Comparison of ENCODE assay signal across 20 cellular contexts in genomic region chr4:170339522-170339921, GRCh38.
"Had no signal": no experiment of that assay in that cellular context is flagged by ENCODE, and none has a peak within 500 bp of the region (broad histone marks: within the 10 kb centered on the region; RNA-seq: fewer than 3 reads in every experiment).

No MANE protein-coding gene starts in this region.

- H3K27ac ChIP-seq: adrenal gland, cardiac muscle cell, left ventricle myocardium inferior, transverse colon, uterus had no signal

- H3K4me1 Mint-ChIP-seq: nephron progenitor cell had no signal

- H3K4me3 ChIP-seq: adrenal gland, cardiac muscle cell, left ventricle myocardium inferior, transverse colon, uterus had no signal

- H3K4me3 Mint-ChIP-seq: nephron progenitor cell had no signal

- H3K27ac Mint-ChIP-seq: activated naive CD4-positive, alpha-beta T cell treated with anti-CD3 and anti-CD28 coated beads, Interleukin-2, amount 50 U/mL, for 72 hours; nephron progenitor cell had no signal

- H3K36me3 ChIP-seq: adrenal gland, cardiac muscle cell, left ventricle myocardium inferior, transverse colon, uterus had no signal

- H3K4me1 ChIP-seq: adrenal gland, left ventricle myocardium inferior, transverse colon, uterus had no signal

- ATAC-seq: activated naive CD4-positive, alpha-beta T cell treated with anti-CD3 and anti-CD28 coated beads, Interleukin-2, amount 50 U/mL, for 72 hours; stimulated activated naive CD8-positive, alpha-beta T cell treated with anti-CD3 and anti-CD28 coated beads, Interleukin-15, Interleukin-2, amounts not matched to agents 100 U/mL and 50 U/mL, for 24 hours had no signal

- H3K36me3 Mint-ChIP-seq: activated naive CD4-positive, alpha-beta T cell treated with anti-CD3 and anti-CD28 coated beads, Interleukin-2, amount 50 U/mL, for 72 hours had no signal

- DNase-seq: activated CD4-positive, alpha-beta T cell treated with anti-CD3 and anti-CD28 coated beads, Interleukin-2, amount 50 U/mL, for 4 hours; activated gamma-delta T cell; adrenal gland; dermis blood vessel endothelial cell; effector memory CD4-positive, alpha-beta T cell; foreskin fibroblast; glutamatergic neuron; kidney; left ventricle myocardium inferior; nephron progenitor cell; nucleus accumbens; stimulated activated CD4-positive, alpha-beta T cell treated with anti-CD3 and anti-CD28 coated beads, Interleukin-12 subunit alpha, Interleukin-12 subunit beta, amount 100 ng/mL, for 4 hours; stimulated activated CD4-positive, alpha-beta T cell treated with anti-CD3 and anti-CD28 coated beads, Interleukin-1b, Interleukin-23, amount 100 ng/mL, for 48 hours; stimulated activated naive CD8-positive, alpha-beta T cell treated with anti-CD3 and anti-CD28 coated beads, Interleukin-15, Interleukin-2, amounts not matched to agents 100 U/mL and 50 U/mL, for 24 hours; substantia nigra; T-helper 2 cell; transverse colon; uterus had no signal

- H3K9me3 ChIP-seq: adrenal gland, uterus had no signal

- H3K27me3 ChIP-seq: adrenal gland, cardiac muscle cell, transverse colon, uterus had no signal
